In the genomic region with DNA sequence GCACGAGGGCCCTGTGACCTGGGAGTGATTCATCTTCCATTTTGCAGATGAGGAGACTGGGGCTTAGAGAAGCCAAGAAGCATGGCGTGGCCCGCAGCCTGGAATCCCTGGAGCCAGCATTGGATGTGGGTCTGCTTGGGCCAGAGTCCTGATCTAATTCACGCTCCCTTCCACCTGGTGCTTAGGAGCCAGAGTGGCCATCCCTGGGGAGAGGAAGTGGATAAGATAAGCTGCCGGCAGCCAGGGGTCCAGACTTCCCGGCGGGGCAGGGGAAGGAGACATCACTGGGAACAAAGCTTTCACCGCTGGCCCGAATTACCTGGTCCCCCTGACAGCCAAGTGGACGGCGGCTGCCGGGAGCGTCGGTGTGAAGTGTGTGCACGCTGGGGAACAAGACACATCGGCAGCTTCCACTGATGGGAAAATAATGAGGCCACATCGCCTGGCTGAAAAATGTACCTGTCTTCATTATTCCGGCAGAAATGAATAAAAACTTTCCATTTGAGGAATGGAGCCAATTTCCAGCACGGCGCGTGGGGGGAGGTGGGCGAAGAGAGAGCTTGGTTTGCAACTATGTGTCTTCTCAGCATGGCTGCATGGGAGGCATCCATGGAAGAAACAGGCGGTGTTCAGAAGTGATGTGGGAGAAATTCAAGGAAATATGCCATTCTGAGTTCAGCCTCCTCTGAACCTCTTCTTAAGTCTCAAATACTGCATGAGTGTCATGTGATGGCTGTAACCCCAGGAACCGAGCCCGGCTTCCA, we compare ENCODE assay signal across 18 cellular contexts.
DNase-seq lines count a peak whose midpoint lies in the region; ATAC-seq and TF ChIP-seq lines count a peak whose summit lies in the region.
"Had no signal": no experiment of that assay in that cellular context is flagged by ENCODE, and none has a peak within 500 bp of the region (broad histone marks: within the 10 kb centered on the region; RNA-seq: fewer than 3 reads in every experiment).

No MANE protein-coding gene starts in this region.

- H3K27me3 ChIP-seq in heart left ventricle (peaks cover 4 to 72% (median 22%) of the 10 kb centered on the region in 9 donors), dorsolateral prefrontal cortex (peaks cover 0 to 6% (median 0%) of the 10 kb centered on the region in 45 donors), neuronal stem cell (ENCODE audit: control insufficient read depth in 3 of 3, insufficient read depth in 3 of 3, low read depth in 1 of 3, low read length in 3 of 3) (peaks cover 0 to 29% (median 0%) of the 10 kb centered on the region in 3 experiments)

- H3K27ac ChIP-seq in heart left ventricle = no peak overlapping the region
- H3K27ac ChIP-seq in dorsolateral prefrontal cortex = peak overlapping the region in 50 of 59 donors; percentile 8 to 89 (median 70)
- H3K27ac ChIP-seq in neuronal stem cell (replicated peaks; ENCODE audit: low read length) = no peak overlapping the region
- H3K27ac ChIP-seq: GM23248 had no signal

- no peak overlapping the region for H2BK12ac ChIP-seq in neuronal stem cell (ENCODE audit: low read length)

- H3K4me1 ChIP-seq in heart left ventricle (no peaks in the 10 kb centered on the region), neuronal stem cell (ENCODE audit: control insufficient read depth in 2 of 2, insufficient read depth in 1 of 2, low read depth in 1 of 2, low read length in 2 of 2) (peaks cover 0 to 6% of the 10 kb centered on the region in 2 donors)
- H3K4me1 ChIP-seq: HAP-1 had no signal

- DNase-seq in Right ventricle myocardium superior = peak; percentile 9
- no peak for DNase-seq in heart left ventricle
- peak in 3 of 10 donors; percentile 46 to 53 (median 51) for DNase-seq in dorsolateral prefrontal cortex
- DNase-seq in neuronal stem cell (ENCODE audit: low spot score) = no peak
- no peak for DNase-seq in KBM-7
- no peak for DNase-seq in SIG-M5 (lab: John Stamatoyannopoulos, UW)
- no peak for DNase-seq in globus pallidus (ENCODE audit: low spot score)
- DNase-seq in DMS79 (lab: John Stamatoyannopoulos, UW) = no peak
- DNase-seq: CD4-positive, CD25-positive, alpha-beta regulatory T cell; GM23248; Kasumi-1; NCI-H1694; NCI-H2081 treated with DMSO at 0.1 percent for 48 hours; NCI-H2171 treated with DMSO at 0.1 percent for 48 hours; NCI-H524 treated with DMSO at 0.1 percent for 48 hours; SHP77 had no signal

- H3K9me3 ChIP-seq in heart left ventricle (no peaks in the 10 kb centered on the region), neuronal stem cell (replicated peaks in 1 of 2; ENCODE audit: control insufficient read depth in 2 of 2, insufficient read depth in 1 of 2, low read depth in 1 of 2, low read length in 2 of 2) (peaks cover 0 to 2% of the 10 kb centered on the region in 2 donors)
- H3K9me3 ChIP-seq: HAP-1 had no signal

- H3K79me1 ChIP-seq in neuronal stem cell (ENCODE audit: low read depth, low read length) = no peaks in the 10 kb centered on the region

- no peak overlapping the region for H3K4me2 ChIP-seq in neuronal stem cell (ENCODE audit: insufficient read depth, low read length, poor library complexity, severe bottlenecking)

- no peak overlapping the region for H2AFZ ChIP-seq in neuronal stem cell (ENCODE audit: low read length)
- H2AFZ ChIP-seq: GM23248 had no signal

- no peak overlapping the region for H3K23ac ChIP-seq in neuronal stem cell (ENCODE audit: low read depth, low read length, poor library complexity)

- H2BK5ac ChIP-seq in neuronal stem cell (ENCODE audit: low read length) = peak overlapping the region; percentile 58

- no peak overlapping the region for H2BK120ac ChIP-seq in neuronal stem cell (ENCODE audit: low read depth, low read length)

- H3K18ac ChIP-seq in neuronal stem cell (ENCODE audit: low read length) = peak overlapping the region; percentile 45

- H2BK15ac ChIP-seq in neuronal stem cell (ENCODE audit: low read length) = no peak overlapping the region

- no peaks in the 10 kb centered on the region for H3K36me3 ChIP-seq in heart left ventricle
- no peaks in the 10 kb centered on the region for H3K36me3 ChIP-seq in neuronal stem cell (replicated peaks in 1 of 2; ENCODE audit: control insufficient read depth in 2 of 2, insufficient read depth in 2 of 2, low read length in 2 of 2)
- H3K36me3 ChIP-seq: HAP-1 had no signal

- intact Hi-C loops in Right ventricle myocardium superior (cut with DNase I) = no loop called here
- intact Hi-C loops in heart left ventricle (cut with DNase I) = no loop called here
- intact Hi-C loops in dorsolateral prefrontal cortex (cut with DNase I) = no loop called here

- no peak overlapping the region for H2AK5ac ChIP-seq in neuronal stem cell (ENCODE audit: low read depth, low read length)

- no peak overlapping the region for H4K8ac ChIP-seq in neuronal stem cell (ENCODE audit: low read depth, low read length)

- no peak overlapping the region for H4K91ac ChIP-seq in neuronal stem cell (ENCODE audit: low read depth, low read length, poor library complexity)

- 38 to 55% (median 46%) methylated on average over 23 to 25 of the region's 25 CpGs for WGBS in heart left ventricle, 4 donors
- no CpG with 5 or more reads among the region's 25 CpGs for WGBS in neuronal stem cell (ENCODE audit: extremely low coverage in 2 of 2, insufficient read length in 2 of 2, insufficient replicate concordance in 1 of 2), 2 donors

- no peak overlapping the region for H3K9ac ChIP-seq in neuronal stem cell (ENCODE audit: low read depth, low read length, poor library complexity)
- H3K9ac ChIP-seq: GM23248 had no signal

- no peak overlapping the region for H3K14ac ChIP-seq in neuronal stem cell (ENCODE audit: low read length)

- in situ Hi-C loops in KBM-7 (cut with MboI; ENCODE audit: low pct_unique_long_range_greater_than_20kb, low sequenced_read_pairs) = no loop called here

- ATAC-seq in Right ventricle myocardium superior (ENCODE audit: poor library complexity) (no peak), heart left ventricle (no peak)
- ATAC-seq: SK-N-SH treated with all-trans-retinoic acid at 6 μM for 48 hours had no signal

- TF ChIP-seq POLR2A in heart left ventricle (IDR thresholded peaks at IDR 0.05) = no peak

- H3K4me3 ChIP-seq in heart left ventricle (no peak overlapping the region), dorsolateral prefrontal cortex (no peak overlapping the region), neuronal stem cell (ENCODE audit: low read length in 2 of 2) (no peak overlapping the region)
- H3K4me3 ChIP-seq: GM23248, HAP-1 had no signal

- no peak for TF ChIP-seq CTCF in heart left ventricle (IDR thresholded peaks at IDR 0.05)
- no peak for TF ChIP-seq CTCF in dorsolateral prefrontal cortex (IDR thresholded peaks at IDR 0.05 in 54 of 56, conservative IDR thresholded peaks at IDR 0.05 in 2 of 56; ENCODE audit: low read depth in 1 of 56, partially characterized antibody in 56 of 56)

- no peak overlapping the region for H3K4ac ChIP-seq in neuronal stem cell (ENCODE audit: low read length)

Comparison
In these comparisons a context has a peak if more than half of its experiments do, and no peak if none do; other contexts are left out.
1. H3K27ac ChIP-seq: peak in dorsolateral prefrontal cortex (50 of 59); none in heart left ventricle (0 of 12) and neuronal stem cell (single experiment).